26 cellular contexts compared by ENCODE assay signal in genomic region chr5:133121080-133121479, GRCh38.
DNase-seq lines count a peak whose midpoint lies in the region; ATAC-seq, FAIRE-seq and TF ChIP-seq lines count a peak whose summit lies in the region.
"Had no signal": no experiment of that assay in that cellular context is flagged by ENCODE, and none has a peak within 500 bp of the region (broad histone marks: within the 10 kb centered on the region; RNA-seq: fewer than 3 reads in every experiment).

No MANE protein-coding gene starts in this region.

- H3K27ac Mint-ChIP-seq in activated CD4-positive, alpha-beta memory T cell treated with anti-CD3 and anti-CD28 coated beads, Interleukin-2, amount 10 ng/mL, durations not matched to agents 7 days and 5 days, result no peak overlapping the region
- no peak overlapping the region for H3K27ac Mint-ChIP-seq in activated CD4-positive, alpha-beta memory T cell treated with anti-CD3 and anti-CD28 coated beads for 36 hours
- peak overlapping the region; percentile 80 for H3K27ac Mint-ChIP-seq in T-helper 17 cell
- H3K27ac Mint-ChIP-seq: activated CD8-positive, alpha-beta memory T cell treated with anti-CD3 and anti-CD28 coated beads, Interleukin-2, amount 10 ng/mL, durations not matched to agents 7 days and 5 days; activated T-cell treated with anti-CD3 and anti-CD28 coated beads, Interleukin-2, amount 50 U/mL, for 72 hours; B cell; dendritic cell treated with granulocyte-macrophage colony-stimulating factor and Interleukin-4, amounts not matched to agents 40 ng/mL and 50 ng/mL, for 4 days; H9 had no signal

- in situ Hi-C loops in GM13977 (cut with MboI; ENCODE audit: low pct_unique_long_range_greater_than_20kb, low sequenced_read_pairs, unreplicated experiment), result loop anchor here (25.0 kb wide), 1 partner anchor 166 kb away; no protein-coding TSS in a partner anchor

- H3K9me3 ChIP-seq in T-helper 17 cell (ENCODE audit: control insufficient read depth, low read length, poor library complexity, severe bottlenecking) (no peaks in the 10 kb centered on the region), mucosa of descending colon (no peaks in the 10 kb centered on the region)
- H3K9me3 ChIP-seq: A549, SJSA1 had no signal

- POLR2A ChIA-PET in activated CD4-positive, alpha-beta memory T cell treated with anti-CD3 and anti-CD28 coated beads, Interleukin-2, amount 10 ng/mL, durations not matched to agents 7 days and 5 days (lab: Charles Lee), result no interaction called here
- POLR2A ChIA-PET in activated CD4-positive, alpha-beta memory T cell treated with anti-CD3 and anti-CD28 coated beads for 36 hours (lab: Charles Lee), result no interaction called here

- no peaks in the 10 kb centered on the region for H3K36me3 ChIP-seq in mucosa of descending colon (ENCODE audit: low read depth)
- H3K36me3 ChIP-seq: SJSA1 had no signal

- H3K4me1 Mint-ChIP-seq in activated CD4-positive, alpha-beta memory T cell treated with anti-CD3 and anti-CD28 coated beads, Interleukin-2, amount 10 ng/mL, durations not matched to agents 7 days and 5 days, result no peaks in the 10 kb centered on the region
- H3K4me1 Mint-ChIP-seq in activated CD4-positive, alpha-beta memory T cell treated with anti-CD3 and anti-CD28 coated beads for 36 hours (ENCODE audit: low read depth), result no peaks in the 10 kb centered on the region
- H3K4me1 Mint-ChIP-seq in T-helper 17 cell, result peaks cover 7% of the 10 kb centered on the region
- H3K4me1 Mint-ChIP-seq: activated CD8-positive, alpha-beta memory T cell treated with anti-CD3 and anti-CD28 coated beads, Interleukin-2, amount 10 ng/mL, durations not matched to agents 7 days and 5 days; B cell had no signal

- H3K9me3 Mint-ChIP-seq in activated CD4-positive, alpha-beta memory T cell treated with anti-CD3 and anti-CD28 coated beads, Interleukin-2, amount 10 ng/mL, durations not matched to agents 7 days and 5 days, result no peaks in the 10 kb centered on the region
- no peaks in the 10 kb centered on the region for H3K9me3 Mint-ChIP-seq in activated CD4-positive, alpha-beta memory T cell treated with anti-CD3 and anti-CD28 coated beads for 36 hours
- H3K9me3 Mint-ChIP-seq: activated T-cell treated with anti-CD3 and anti-CD28 coated beads, Interleukin-2, amount 50 U/mL, for 72 hours; dendritic cell treated with granulocyte-macrophage colony-stimulating factor and Interleukin-4, amounts not matched to agents 40 ng/mL and 50 ng/mL, for 4 days; H9 had no signal

- peak; percentile 1 for DNase-seq in activated CD4-positive, alpha-beta memory T cell treated with anti-CD3 and anti-CD28 coated beads, Interleukin-2, amount 10 ng/mL, durations not matched to agents 7 days and 5 days
- no peak for DNase-seq in activated CD4-positive, alpha-beta memory T cell treated with anti-CD3 and anti-CD28 coated beads for 36 hours
- DNase-seq in T-helper 17 cell (no peak), mucosa of descending colon (peak in 1 of 3 donors; percentile 31), HTR-8/SVneo (ENCODE audit: insufficient read length, low spot score) (no peak), amygdala (lab: John Stamatoyannopoulos, UW) (no peak), GM13977 (ENCODE audit: low spot score) (no peak)
- DNase-seq: activated CD4-positive, alpha-beta T cell treated with anti-CD3 and anti-CD28 coated beads for 48 hours; activated naive CD4-positive, alpha-beta T cell treated with Interleukin-2 at 50 U/mL for 16 hours; activated T-cell treated with anti-CD3 and anti-CD28 coated beads, Interleukin-2, amount 50 U/mL, for 72 hours; DMS79; H9; hypothalamus; midbrain; NCI-H1105 treated with DMSO at 0.1 percent for 48 hours; NCI-H524; T-helper 1 cell; trophoblast cell had no signal

- CTCF ChIA-PET in activated CD4-positive, alpha-beta memory T cell treated with anti-CD3 and anti-CD28 coated beads, Interleukin-2, amount 10 ng/mL, durations not matched to agents 7 days and 5 days (lab: Charles Lee), result no interaction called here
- CTCF ChIA-PET in activated CD4-positive, alpha-beta memory T cell treated with anti-CD3 and anti-CD28 coated beads for 36 hours (lab: Charles Lee), result interaction anchor here (0.7 kb wide), 1 partner anchor 10 kb away, joined by 6 read pairs; no protein-coding TSS in a partner anchor

- no peak overlapping the region for H3K4me3 ChIP-seq in mucosa of descending colon
- H3K4me3 ChIP-seq: A549, SJSA1 had no signal

- no peak overlapping the region for H3K4me3 Mint-ChIP-seq in activated CD4-positive, alpha-beta memory T cell treated with anti-CD3 and anti-CD28 coated beads, Interleukin-2, amount 10 ng/mL, durations not matched to agents 7 days and 5 days
- no peak overlapping the region for H3K4me3 Mint-ChIP-seq in activated CD4-positive, alpha-beta memory T cell treated with anti-CD3 and anti-CD28 coated beads for 36 hours
- H3K4me3 Mint-ChIP-seq in T-helper 17 cell, result no peak overlapping the region
- H3K4me3 Mint-ChIP-seq: activated CD8-positive, alpha-beta memory T cell treated with anti-CD3 and anti-CD28 coated beads, Interleukin-2, amount 10 ng/mL, durations not matched to agents 7 days and 5 days; activated T-cell treated with anti-CD3 and anti-CD28 coated beads, Interleukin-2, amount 50 U/mL, for 72 hours; B cell; dendritic cell treated with granulocyte-macrophage colony-stimulating factor and Interleukin-4, amounts not matched to agents 40 ng/mL and 50 ng/mL, for 4 days; H9 had no signal

- H3K27me3 Mint-ChIP-seq in activated CD4-positive, alpha-beta memory T cell treated with anti-CD3 and anti-CD28 coated beads, Interleukin-2, amount 10 ng/mL, durations not matched to agents 7 days and 5 days, result no peaks in the 10 kb centered on the region
- no peaks in the 10 kb centered on the region for H3K27me3 Mint-ChIP-seq in activated CD4-positive, alpha-beta memory T cell treated with anti-CD3 and anti-CD28 coated beads for 36 hours
- H3K27me3 Mint-ChIP-seq in T-helper 17 cell, result peaks cover 16% of the 10 kb centered on the region
- H3K27me3 Mint-ChIP-seq: activated CD8-positive, alpha-beta memory T cell treated with anti-CD3 and anti-CD28 coated beads, Interleukin-2, amount 10 ng/mL, durations not matched to agents 7 days and 5 days; dendritic cell treated with granulocyte-macrophage colony-stimulating factor and Interleukin-4, amounts not matched to agents 40 ng/mL and 50 ng/mL, for 4 days had no signal

- ATAC-seq in T-helper 17 cell, result no peak
- ATAC-seq in mucosa of descending colon, result peak; percentile 90
- ATAC-seq in GM18520 (IDR thresholded peaks at IDR 0.05; ENCODE audit: unreplicated experiment), result no peak
- ATAC-seq: A549; activated CD8-positive, alpha-beta memory T cell treated with anti-CD3 and anti-CD28 coated beads, Interleukin-2, amount 10 ng/mL, durations not matched to agents 7 days and 5 days; activated T-cell treated with anti-CD3 and anti-CD28 coated beads, Interleukin-2, amount 50 U/mL, for 72 hours; sciatic nerve had no signal

- intact Hi-C loops in activated CD4-positive, alpha-beta memory T cell treated with anti-CD3 and anti-CD28 coated beads for 36 hours (cut with micrococcal nuclease), result no loop called here
- intact Hi-C loops in mucosa of descending colon (cut with DNase I, micrococcal nuclease), result no loop called here

- TF ChIP-seq CTCF in mucosa of descending colon (IDR thresholded peaks at IDR 0.05) (no peak), GM13977 (IDR thresholded peaks at IDR 0.05; ENCODE audit: extremely low read depth, insufficient read depth, missing control alignments) (no peak)

- H3K4me1 ChIP-seq in mucosa of descending colon (ENCODE audit: low read depth), result peaks cover 10% of the 10 kb centered on the region
- H3K4me1 ChIP-seq: SJSA1 had no signal

- no peaks in the 10 kb centered on the region for H3K36me3 Mint-ChIP-seq in activated CD4-positive, alpha-beta memory T cell treated with anti-CD3 and anti-CD28 coated beads, Interleukin-2, amount 10 ng/mL, durations not matched to agents 7 days and 5 days (ENCODE audit: low read depth)
- no peaks in the 10 kb centered on the region for H3K36me3 Mint-ChIP-seq in activated CD4-positive, alpha-beta memory T cell treated with anti-CD3 and anti-CD28 coated beads for 36 hours
- H3K36me3 Mint-ChIP-seq in T-helper 17 cell (ENCODE audit: low read depth), result no peaks in the 10 kb centered on the region
- H3K36me3 Mint-ChIP-seq: activated CD8-positive, alpha-beta memory T cell treated with anti-CD3 and anti-CD28 coated beads, Interleukin-2, amount 10 ng/mL, durations not matched to agents 7 days and 5 days had no signal

- FAIRE-seq in HTR-8/SVneo (lab: Jason Lieb, UNC), result no peak
- FAIRE-seq: A549, endometrium had no signal
